In genomic region chr1:151165281-151165737, GRCh38 we compare ENCODE assay signal across 8 cellular contexts. TPM values are rescaled to one million over a fixed set of nuclear protein-coding genes. Genes with fewer than 3 reads are reported as not detected.
A peak's percentile ranks its signal among the peaks of the same experiment; 100 is the strongest.
DNase-seq lines count a peak whose midpoint lies in the region; ATAC-seq, FAIRE-seq and TF ChIP-seq lines count a peak whose summit lies in the region.

No MANE protein-coding gene starts in this region.

- ATAC-seq in HG02571 (IDR thresholded peaks at IDR 0.05; ENCODE audit: unreplicated experiment), result peak; percentile 21
- peak; percentile 33 for ATAC-seq in upper lobe of right lung

- BruUV-seq in endothelial cell of umbilical vein (replicated peaks; lab: Mats Ljungman, UMichigan), result no TSS peak

- peak overlapping the region; percentile 90 for H2AFZ ChIP-seq in endothelial cell of umbilical vein (ENCODE audit: low read depth, low read length)

- no peak for TF ChIP-seq POLR2A in endothelial cell of umbilical vein (IDR thresholded peaks at IDR 0.05; ENCODE audit: low read depth, low read length)

- H3K9me3 ChIP-seq in endothelial cell of umbilical vein (replicated peaks; ENCODE audit: control insufficient read depth, insufficient read depth, low read length) (no peaks in the 10 kb centered on the region), mononuclear cell (ENCODE audit: low read depth, low read length) (no peaks in the 10 kb centered on the region), upper lobe of right lung (no peaks in the 10 kb centered on the region)

- H3K36me3 ChIP-seq in endothelial cell of umbilical vein (ENCODE audit: control insufficient read depth in 2 of 2, extremely low read depth in 1 of 2, insufficient read depth in 2 of 2, low read length in 2 of 2) (peaks cover 0 to 15% of the 10 kb centered on the region in 2 experiments), upper lobe of right lung (peaks cover 43% of the 10 kb centered on the region)

- POLR2A ChIA-PET in endothelial cell of umbilical vein (lab: Charles Lee), result interaction anchor here (0.8 kb wide), 1 partner anchor 586 kb away, joined by 3 read pairs; the partner anchor contains the start of gene MCL1

- H4K20me1 ChIP-seq in endothelial cell of umbilical vein (replicated peaks; ENCODE audit: control insufficient read depth, extremely low read depth, insufficient read depth, low read length), result no peaks in the 10 kb centered on the region

- peak; percentile 23 for DNase-seq in COR-L47 (lab: John Stamatoyannopoulos, UW)
- DNase-seq in SHP77 (lab: John Stamatoyannopoulos, UW), result peak; percentile 30 to 32
- DNase-seq in endothelial cell of umbilical vein (ENCODE audit: low read depth, low spot score), result no peak
- peak; percentile 75 for DNase-seq in upper lobe of right lung
- no peak for DNase-seq in SW480 (ENCODE audit: low spot score)
- no peak for DNase-seq in NCI-H1930 (lab: John Stamatoyannopoulos, UW)

- dilution Hi-C loops in endothelial cell of umbilical vein (cut with MboI; ENCODE audit: extremely low pct_ligation_motif_present, low sequenced_read_pairs), result no loop called here

- H3K4me3 ChIP-seq in endothelial cell of umbilical vein (replicated peaks in 1 of 3; ENCODE audit: insufficient read depth in 1 of 3, low read depth in 1 of 3, low read length in 3 of 3) (peak overlapping the region; percentile 65 to 89 (median 81)), mononuclear cell (ENCODE audit: low read length) (peak overlapping the region; percentile 21), upper lobe of right lung (peak overlapping the region; percentile 73)

- no peaks in the 10 kb centered on the region for H3K9me1 ChIP-seq in endothelial cell of umbilical vein (replicated peaks; ENCODE audit: control insufficient read depth, extremely low read depth, insufficient read depth, low read length)

- TF ChIP-seq CTCF in endothelial cell of umbilical vein (IDR thresholded peaks at IDR 0.05; ENCODE audit: extremely low read depth in 1 of 2, insufficient read depth in 1 of 2, low read depth in 1 of 2, low read length in 2 of 2) (no peak), upper lobe of right lung (IDR thresholded peaks at IDR 0.05) (no peak)

- H3K4me1 ChIP-seq in endothelial cell of umbilical vein (ENCODE audit: control insufficient read depth, extremely low read depth, insufficient read depth, low read length) (peaks cover 19% of the 10 kb centered on the region), mononuclear cell (ENCODE audit: insufficient read depth, low read length) (peaks cover 38% of the 10 kb centered on the region), upper lobe of right lung (peaks cover 16% of the 10 kb centered on the region)

- FAIRE-seq in endothelial cell of umbilical vein (lab: Jason Lieb, UNC), result peak; percentile 8

- H3K9ac ChIP-seq in endothelial cell of umbilical vein (replicated peaks; ENCODE audit: extremely low read depth, insufficient read depth, low read length), result peak overlapping the region; percentile 94

- intact Hi-C loops in endothelial cell of umbilical vein (cut with micrococcal nuclease) (loop anchor here (1.0 kb wide), 2 partner anchors 19 to 25 kb away; partner anchors contain the start of genes SEMA6C and VPS72), upper lobe of right lung (cut with DNase I) (no loop called here)

- CTCF ChIA-PET in endothelial cell of umbilical vein (lab: Charles Lee), result interaction anchor here (0.6 to 2.9 kb wide), 9 partner anchors 8 to 141 kb away, joined by 3 to 17 read pairs (median 4); partner anchors contain the start of gene TNFAIP8L2

- peak overlapping the region; percentile 92 for H3K4me2 ChIP-seq in endothelial cell of umbilical vein (ENCODE audit: insufficient read depth, low read length)

- peaks cover 21% of the 10 kb centered on the region for H3K79me2 ChIP-seq in endothelial cell of umbilical vein (ENCODE audit: control insufficient read depth, insufficient read depth, low read length)

- no peaks in the 10 kb centered on the region for H3K27me3 ChIP-seq in endothelial cell of umbilical vein (ENCODE audit: control insufficient read depth in 2 of 2, insufficient read depth in 2 of 2, low read length in 2 of 2)
- no peaks in the 10 kb centered on the region for H3K27me3 ChIP-seq in mononuclear cell (ENCODE audit: insufficient read depth, low read length)
- no peaks in the 10 kb centered on the region for H3K27me3 ChIP-seq in upper lobe of right lung

- H3K27ac ChIP-seq in endothelial cell of umbilical vein (ENCODE audit: insufficient read depth, low read depth, low read length), result peak overlapping the region; percentile 61
- peak overlapping the region; percentile 86 for H3K27ac ChIP-seq in upper lobe of right lung

TF ChIP-seq in endothelial cell of umbilical vein, 7 proteins besides CTCF, POLR2A, EP300 and RAD21:
- no peak for TF ChIP-seq FOS (IDR thresholded peaks at IDR 0.05; ENCODE audit: borderline replicate concordance, insufficient read depth, low read length)
- TF ChIP-seq GATA2 (IDR thresholded peaks at IDR 0.05; ENCODE audit: insufficient read depth, insufficient read length, low read depth, low read length), result no peak
- no peak for TF ChIP-seq MYC (IDR thresholded peaks at IDR 0.05; ENCODE audit: low read depth, low read length)
- TF ChIP-seq POLR2AphosphoS5 (IDR thresholded peaks at IDR 0.05; ENCODE audit: insufficient read depth, low read depth, low read length), result no peak
- no peak for TF ChIP-seq MAX (IDR thresholded peaks at IDR 0.05; ENCODE audit: insufficient read depth, insufficient read length)
- TF ChIP-seq EZH2 (IDR thresholded peaks at IDR 0.05; ENCODE audit: borderline replicate concordance, low read depth, low read length, severe bottlenecking), result no peak
- TF ChIP-seq JUN (IDR thresholded peaks at IDR 0.05; ENCODE audit: borderline replicate concordance, insufficient read depth, insufficient read length, low read depth), result no peak

RNA-seq across cellular contexts. Expression of gene LYSMD1, which starts 0.4 kb away (rescaled TPM):
- total RNA-seq in endothelial cell of umbilical vein, result 6.4 and 8.2 TPM in 2 replicates
- polyA plus RNA-seq in endothelial cell of umbilical vein, result 1.7 and 2.1 TPM in 2 replicates
- polyA plus RNA-seq in endothelial cell of umbilical vein (2011; cell fraction: cytosol; rRNA removed), result 2.2 and 2.7 TPM in 2 replicates
- 14.0 and 15.7 TPM in 2 replicates for polyA plus RNA-seq in endothelial cell of umbilical vein (2011; cell fraction: nucleus; rRNA removed)
- polyA plus RNA-seq in endothelial cell of umbilical vein (2012), result 2.5 and 2.8 TPM in 2 replicates
- 3.8 and 4.7 TPM in 2 replicates for polyA minus RNA-seq in endothelial cell of umbilical vein
- polyA minus RNA-seq in endothelial cell of umbilical vein (2011; cell fraction: cytosol; rRNA and poly(A)+ RNA removed), result 3.9 TPM
- 6.2 and 6.9 TPM in 2 replicates for polyA minus RNA-seq in endothelial cell of umbilical vein (2011; cell fraction: nucleus; rRNA and poly(A)+ RNA removed)
- total RNA-seq in mononuclear cell, result 1.3 TPM
- 6.2 TPM for total RNA-seq in upper lobe of right lung

RNA-seq across cellular contexts. Expression of gene SCNM1, which starts 0.6 kb away (rescaled TPM):
- total RNA-seq in endothelial cell of umbilical vein, result 43.1 and 49.0 TPM in 2 replicates
- 14.1 and 17.3 TPM in 2 replicates for polyA plus RNA-seq in endothelial cell of umbilical vein
- 31.1 and 32.7 TPM in 2 replicates for polyA plus RNA-seq in endothelial cell of umbilical vein (2011; cell fraction: cytosol; rRNA removed)
- 48.2 and 52.9 TPM in 2 replicates for polyA plus RNA-seq in endothelial cell of umbilical vein (2011; cell fraction: nucleus; rRNA removed)
- 44.8 and 53.1 TPM in 2 replicates for polyA plus RNA-seq in endothelial cell of umbilical vein (2012)
- polyA minus RNA-seq in endothelial cell of umbilical vein, result 9.6 and 11.9 TPM in 2 replicates
- polyA minus RNA-seq in endothelial cell of umbilical vein (2011; cell fraction: cytosol; rRNA and poly(A)+ RNA removed), result 20.6 TPM
- polyA minus RNA-seq in endothelial cell of umbilical vein (2011; cell fraction: nucleus; rRNA and poly(A)+ RNA removed), result 8.2 and 8.6 TPM in 2 replicates
- 41.6 TPM for total RNA-seq in mononuclear cell
- 34.6 TPM for total RNA-seq in upper lobe of right lung

RNA-seq across cellular contexts. Expression of gene TNFAIP8L2, which starts 8.9 kb away (rescaled TPM):
- total RNA-seq in endothelial cell of umbilical vein (not detected in 2 replicates), mononuclear cell (4.6 TPM), upper lobe of right lung (10.3 TPM)
- 0.06 TPM in 1 of 2 replicates, not detected in the other for polyA plus RNA-seq in endothelial cell of umbilical vein
- 0.17 TPM in 1 of 2 replicates, not detected in the other for polyA plus RNA-seq in endothelial cell of umbilical vein (2011; cell fraction: cytosol; rRNA removed)
- polyA plus RNA-seq in endothelial cell of umbilical vein (2011; cell fraction: nucleus; rRNA removed), result not detected in 2 replicates
- 0.63 TPM in 1 of 2 replicates, not detected in the other for polyA plus RNA-seq in endothelial cell of umbilical vein (2012)
- polyA minus RNA-seq in endothelial cell of umbilical vein, result 0.28 TPM in 1 of 2 replicates, not detected in the other
- polyA minus RNA-seq in endothelial cell of umbilical vein (2011; cell fraction: cytosol; rRNA and poly(A)+ RNA removed), result not detected
- not detected in 2 replicates for polyA minus RNA-seq in endothelial cell of umbilical vein (2011; cell fraction: nucleus; rRNA and poly(A)+ RNA removed)

RNA-seq across cellular contexts. Expression of gene TMOD4, which starts 10.5 kb away (rescaled TPM):
- total RNA-seq in endothelial cell of umbilical vein, result 1.4 TPM in 2 replicates
- 0.22 TPM in 1 of 2 replicates, not detected in the other for polyA plus RNA-seq in endothelial cell of umbilical vein
- 0.09 and 0.31 TPM in 2 replicates for polyA plus RNA-seq in endothelial cell of umbilical vein (2011; cell fraction: cytosol; rRNA removed)
- polyA plus RNA-seq in endothelial cell of umbilical vein (2011; cell fraction: nucleus; rRNA removed), result 0.80 and 0.88 TPM in 2 replicates
- polyA plus RNA-seq in endothelial cell of umbilical vein (2012), result 0.50 TPM in 1 of 2 replicates, not detected in the other
- polyA minus RNA-seq in endothelial cell of umbilical vein, result not detected in 2 replicates
- polyA minus RNA-seq in endothelial cell of umbilical vein (2011; cell fraction: cytosol; rRNA and poly(A)+ RNA removed), result not detected
- not detected in 2 replicates for polyA minus RNA-seq in endothelial cell of umbilical vein (2011; cell fraction: nucleus; rRNA and poly(A)+ RNA removed)
- not detected for total RNA-seq in mononuclear cell
- total RNA-seq in upper lobe of right lung, result not detected

RNA-seq across cellular contexts. Expression of gene SEMA6C, which starts 18.9 kb away (rescaled TPM):
- total RNA-seq in endothelial cell of umbilical vein (46.2 and 53.0 TPM in 2 replicates), mononuclear cell (0.52 TPM), upper lobe of right lung (6.7 TPM)
- polyA plus RNA-seq in endothelial cell of umbilical vein, result 66.0 and 71.9 TPM in 2 replicates
- polyA plus RNA-seq in endothelial cell of umbilical vein (2011; cell fraction: cytosol; rRNA removed), result 38.6 and 39.2 TPM in 2 replicates
- polyA plus RNA-seq in endothelial cell of umbilical vein (2011; cell fraction: nucleus; rRNA removed), result 180 and 192 TPM in 2 replicates
- 20.4 and 24.0 TPM in 2 replicates for polyA plus RNA-seq in endothelial cell of umbilical vein (2012)
- 48.7 and 67.7 TPM in 2 replicates for polyA minus RNA-seq in endothelial cell of umbilical vein
- polyA minus RNA-seq in endothelial cell of umbilical vein (2011; cell fraction: cytosol; rRNA and poly(A)+ RNA removed), result 0.61 TPM
- polyA minus RNA-seq in endothelial cell of umbilical vein (2011; cell fraction: nucleus; rRNA and poly(A)+ RNA removed), result 39.5 and 48.2 TPM in 2 replicates

Comparison
In these comparisons a context has a peak if more than half of its experiments do, and no peak if none do; other contexts are left out.
1. DNase-seq: peak in COR-L47 (single experiment), SHP77 (2 of 2) and upper lobe of right lung (single experiment); none in endothelial cell of umbilical vein (single experiment), SW480 (single experiment) and NCI-H1930 (0 of 2).
2. H3K4me3 ChIP-seq: peak in every context shown above with its lines; median percentile 81 in endothelial cell of umbilical vein; 73 in upper lobe of right lung; 21 in mononuclear cell.